Comparison of ENCODE assay signal across 9 cellular contexts in genomic region chr12:40137252-40137651, GRCh38. TPM values are rescaled to one million over a fixed set of nuclear protein-coding genes. Genes with fewer than 3 reads are reported as not detected.
DNase-seq lines count a peak whose midpoint lies in the region; ATAC-seq and TF ChIP-seq lines count a peak whose summit lies in the region.
"Had no signal": no experiment of that assay in that cellular context is flagged by ENCODE, and none has a peak within 500 bp of the region (broad histone marks: within the 10 kb centered on the region; RNA-seq: fewer than 3 reads in every experiment).

No MANE protein-coding gene starts in this region.

- no peak for DNase-seq in fibroblast of lung (ENCODE audit: low read depth in 2 of 2)
- no peak for DNase-seq in mucosa of gallbladder (ENCODE audit: low spot score)
- no peak for DNase-seq in NCI-H510A (lab: John Stamatoyannopoulos, UW)
- DNase-seq in HT-29 (ENCODE audit: low spot score), result no peak
- no peak for DNase-seq in ovary

- ATAC-seq in GM21360 (IDR thresholded peaks at IDR 0.05; ENCODE audit: unreplicated experiment) (peak; percentile 70), HG03558 (IDR thresholded peaks at IDR 0.05; ENCODE audit: extremely low read depth, unreplicated experiment) (peak; percentile 63)
- ATAC-seq: HCT116 had no signal

- H3K4me1 ChIP-seq in DOHH2 (ENCODE audit: control insufficient read depth, low read length) (peaks cover 16% of the 10 kb centered on the region), fibroblast of lung (ENCODE audit: control insufficient read depth, extremely low read depth, insufficient read depth, low read length) (no peaks in the 10 kb centered on the region), ovary (ENCODE audit: insufficient read depth) (no peaks in the 10 kb centered on the region)

- intact Hi-C loops in ovary (cut with DNase I), result no loop called here

- no peaks in the 10 kb centered on the region for H3K9me3 ChIP-seq in DOHH2 (ENCODE audit: control insufficient read depth, insufficient read depth, low read length)
- H3K9me3 ChIP-seq in fibroblast of lung (ENCODE audit: control insufficient read depth, insufficient read depth, low read depth, low read length), result no peaks in the 10 kb centered on the region
- H3K9me3 ChIP-seq in ovary, result no peaks in the 10 kb centered on the region

- no peak for TF ChIP-seq EP300 in ovary (IDR thresholded peaks at IDR 0.05)

- H3K4me3 ChIP-seq in DOHH2 (ENCODE audit: low read length), result 0 out of 2 replicates have a peak overlapping the region, but pooled peaks have one; percentile 14
- no peak overlapping the region for H3K4me3 ChIP-seq in fibroblast of lung (replicated peaks in 1 of 4; ENCODE audit: control extremely low read depth in 1 of 4, insufficient read depth in 1 of 4, low read depth in 3 of 4, low read length in 4 of 4)
- no peak overlapping the region for H3K4me3 ChIP-seq in ovary

- H3F3A ChIP-seq in DOHH2 (ENCODE audit: control insufficient read depth, insufficient read depth), result no peaks in the 10 kb centered on the region

- no peaks in the 10 kb centered on the region for H4K20me1 ChIP-seq in DOHH2 (ENCODE audit: control insufficient read depth, insufficient read depth, low read depth, low read length)
- no peaks in the 10 kb centered on the region for H4K20me1 ChIP-seq in fibroblast of lung (ENCODE audit: control insufficient read depth, extremely low read depth, insufficient read depth, low read length)

- TF ChIP-seq CTCF in DOHH2 (IDR thresholded peaks at IDR 0.05; ENCODE audit: low read depth, low read length, poor library complexity, severe bottlenecking), result no peak
- TF ChIP-seq CTCF in fibroblast of lung (conservative IDR thresholded peaks at IDR 0.05 in 1 of 2, IDR thresholded peaks at IDR 0.05 in 1 of 2; ENCODE audit: low read depth in 1 of 2, low read length in 2 of 2), result no peak
- no peak for TF ChIP-seq CTCF in ovary (IDR thresholded peaks at IDR 0.05)

- peak overlapping the region; percentile 52 for H2AFZ ChIP-seq in fibroblast of lung (ENCODE audit: low read length)

- no peaks in the 10 kb centered on the region for H3K79me2 ChIP-seq in DOHH2 (ENCODE audit: control insufficient read depth, low read length)
- no peaks in the 10 kb centered on the region for H3K79me2 ChIP-seq in fibroblast of lung (ENCODE audit: control insufficient read depth, insufficient read depth, low read length)

- 31 to 39% (median 37%) methylated on average over 3 of the region's 3 CpGs for WGBS in ovary, 3 donors

- no peaks in the 10 kb centered on the region for H3K9me2 ChIP-seq in DOHH2 (replicated peaks; ENCODE audit: control insufficient read depth, low read length)

- H3K36me3 ChIP-seq in DOHH2 (ENCODE audit: control insufficient read depth, low read length) (no peaks in the 10 kb centered on the region), fibroblast of lung (ENCODE audit: control insufficient read depth, insufficient read depth, low read length) (no peaks in the 10 kb centered on the region), ovary (no peaks in the 10 kb centered on the region)

- no peak for TF ChIP-seq POLR2A in ovary (IDR thresholded peaks at IDR 0.05)

- H3K27me3 ChIP-seq in DOHH2 (ENCODE audit: control insufficient read depth, low read length) (no peaks in the 10 kb centered on the region), fibroblast of lung (ENCODE audit: control insufficient read depth, insufficient read depth, low read length) (no peaks in the 10 kb centered on the region), ovary (no peaks in the 10 kb centered on the region)

- H3K4me2 ChIP-seq in DOHH2 (ENCODE audit: low read length), result no peak overlapping the region; the same call in 1 of the 2 replicates
- H3K4me2 ChIP-seq in fibroblast of lung (ENCODE audit: extremely low read depth, insufficient read depth, low read length), result no peak overlapping the region

- no peak overlapping the region for H3K9ac ChIP-seq in fibroblast of lung (ENCODE audit: insufficient read depth, low read length)

- H3K27ac ChIP-seq in DOHH2 (ENCODE audit: low read depth, low read length), result no peak overlapping the region
- H3K27ac ChIP-seq in fibroblast of lung (ENCODE audit: insufficient read depth, low read length), result no peak overlapping the region
- no peak overlapping the region for H3K27ac ChIP-seq in ovary

RNA-seq across cellular contexts. Expression of gene SLC2A13, which starts 31.4 kb away (rescaled TPM):
- 6.9 and 10.2 TPM in 2 replicates for total RNA-seq in fibroblast of lung
- 2.9 and 5.4 TPM in 2 replicates for polyA plus RNA-seq in fibroblast of lung
- 1.6 and 3.2 TPM in 2 replicates for polyA plus RNA-seq in fibroblast of lung (2012)
- polyA minus RNA-seq in fibroblast of lung (ENCODE audit: low replicate concordance), result 0.78 and 6.8 TPM in 2 replicates
- 11.1 TPM for total RNA-seq in mucosa of gallbladder
- total RNA-seq in HT-29 (2014; rRNA removed; shearing (Covaris generic)), result 3.2 and 3.5 TPM in 2 replicates
- total RNA-seq in ovary, result 10 to 100 TPM in 3 of 7 donors, 1 to 10 TPM in 4; 5.9 to 24.3 (median 8.0) TPM
- 1 to 10 TPM; 2.3 to 3.1 TPM for polyA plus RNA-seq in ovary
